17 cellular contexts compared by ENCODE assay signal in the genomic region with DNA sequence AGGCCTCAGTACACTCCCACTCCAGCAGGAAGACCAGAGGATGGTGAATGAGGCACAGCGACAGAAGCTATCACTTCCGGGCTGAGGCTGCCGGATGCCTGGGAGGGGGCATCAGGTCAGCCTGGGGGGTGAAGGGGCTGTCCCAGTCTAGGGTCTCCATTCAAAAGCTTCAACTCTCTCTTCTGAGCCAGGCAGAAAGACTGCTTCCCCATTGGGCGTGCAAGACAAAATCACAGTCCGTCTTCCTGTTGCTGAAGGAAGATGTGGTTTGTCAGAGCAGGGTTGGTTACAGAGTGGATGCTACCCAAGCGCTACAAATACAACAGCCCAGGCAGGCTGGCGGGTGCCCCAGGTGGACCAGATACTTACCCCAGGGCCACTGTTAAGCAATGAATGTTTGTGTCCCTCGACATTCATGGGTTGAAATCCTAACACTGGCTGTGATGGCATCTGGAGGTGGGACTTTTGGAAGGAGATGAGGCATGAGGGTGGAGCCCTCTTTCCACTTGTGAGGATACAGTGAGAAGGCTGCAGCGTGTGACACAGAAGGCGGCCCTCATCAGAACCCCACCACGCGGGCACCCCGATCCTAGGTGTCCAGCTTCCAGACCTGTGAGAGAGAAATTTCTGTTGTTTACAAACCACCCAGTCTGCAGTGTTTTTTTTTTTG. TPM values are rescaled to one million over a fixed set of nuclear protein-coding genes. Genes with fewer than 3 reads are reported as not detected.
DNase-seq lines count a peak whose midpoint lies in the region; FAIRE-seq and TF ChIP-seq lines count a peak whose summit lies in the region.
"Had no signal": no experiment of that assay in that cellular context is flagged by ENCODE, and none has a peak within 500 bp of the region (broad histone marks: within the 10 kb centered on the region; RNA-seq: fewer than 3 reads in every experiment).

No MANE protein-coding gene starts in this region.

- WGBS in small intestine, 3 donors, result 74 to 85% (median 79%) methylated on average over 13 of the region's 13 CpGs

- TF ChIP-seq CTCF in OCI-LY3 (IDR thresholded peaks at IDR 0.05; ENCODE audit: low read depth, low read length) (no peak), osteoblast (IDR thresholded peaks at IDR 0.05; ENCODE audit: extremely low read depth, low read depth, low read length) (no peak)

- no peak overlapping the region for H3K27ac ChIP-seq in OCI-LY3 (ENCODE audit: low read length)
- H3K27ac ChIP-seq in osteoblast (ENCODE audit: low read depth, low read length), result no peak overlapping the region
- no peak overlapping the region for H3K27ac ChIP-seq in small intestine (ENCODE audit: low read depth in 1 of 2, low read length in 1 of 2)
- H3K27ac ChIP-seq: 22Rv1, gastrocnemius medialis, stomach had no signal

- H2AFZ ChIP-seq in OCI-LY3 (ENCODE audit: low read depth, low read length), result peak overlapping the region; percentile 60
- no peak overlapping the region for H2AFZ ChIP-seq in osteoblast (ENCODE audit: low read length)

- H3K36me3 ChIP-seq in OCI-LY3 (replicated peaks; ENCODE audit: low read depth, low read length), result no peaks in the 10 kb centered on the region
- H3K36me3 ChIP-seq in osteoblast (ENCODE audit: insufficient read depth, low read length), result no peaks in the 10 kb centered on the region
- H3K36me3 ChIP-seq in small intestine (ENCODE audit: control insufficient read depth in 2 of 2, insufficient read depth in 2 of 2, low read length in 2 of 2), result no peaks in the 10 kb centered on the region
- H3K36me3 ChIP-seq: gastrocnemius medialis, stomach had no signal

- peak; percentile 20 for DNase-seq in SIG-M5 treated with dmso at 0.1 percent for 504 hours (lab: John Stamatoyannopoulos, UW; ENCODE audit: unreplicated experiment)
- DNase-seq in SIG-M5 (lab: John Stamatoyannopoulos, UW), result no peak
- DNase-seq in activated naive CD4-positive, alpha-beta T cell treated with anti-CD3 and anti-CD28 coated beads, Interleukin-2, amount 50 U/mL, for 16 hours, result peak; percentile 17
- peak; percentile 44 for DNase-seq in osteoblast (ENCODE audit: insufficient read length, low spot score, missing footprints)
- no peak for DNase-seq in NCI-H2107 treated with DMSO at 0.1 percent for 48 hours (lab: John Stamatoyannopoulos, UW; ENCODE audit: unreplicated experiment)
- DNase-seq in pons (ENCODE audit: low spot score), result no peak
- DNase-seq in small intestine, result no peak
- DNase-seq: dermis blood vessel endothelial cell; gastrocnemius medialis; NCI-H1694 treated with DMSO at 0.1 percent for 48 hours; NK-92 treated with Interleukin-12 subunit alpha and Interleukin-12 subunit beta, amount 100 ng/mL, for 24 hours; stomach had no signal

- no peaks in the 10 kb centered on the region for H4K20me1 ChIP-seq in OCI-LY3 (ENCODE audit: insufficient read depth, low read length)
- no peaks in the 10 kb centered on the region for H4K20me1 ChIP-seq in osteoblast (ENCODE audit: insufficient read depth, low read length)

- H3K9me3 ChIP-seq in OCI-LY3 (ENCODE audit: insufficient read depth, low read length) (no peaks in the 10 kb centered on the region), osteoblast (ENCODE audit: low read depth, low read length) (no peaks in the 10 kb centered on the region), small intestine (ENCODE audit: control insufficient read depth, low read depth) (no peaks in the 10 kb centered on the region)
- H3K9me3 ChIP-seq: gastrocnemius medialis, stomach had no signal

- H3K27me3 ChIP-seq in OCI-LY3 (ENCODE audit: low read depth, low read length) (peaks cover 7% of the 10 kb centered on the region; the same call in 1 of the 2 replicates), osteoblast (ENCODE audit: insufficient read depth, low read length) (no peaks in the 10 kb centered on the region), small intestine (ENCODE audit: control insufficient read depth in 2 of 2, insufficient read depth in 2 of 2, low read length in 2 of 2) (no peaks in the 10 kb centered on the region)
- H3K27me3 ChIP-seq: gastrocnemius medialis, stomach had no signal

- no peak overlapping the region for H3K9ac ChIP-seq in OCI-LY3 (ENCODE audit: low read length)

- H3K79me2 ChIP-seq in OCI-LY3 (ENCODE audit: low read length), result no peaks in the 10 kb centered on the region
- H3K79me2 ChIP-seq in osteoblast (ENCODE audit: insufficient read depth, low read length), result no peaks in the 10 kb centered on the region

- H3K4me1 ChIP-seq in OCI-LY3 (ENCODE audit: low read length) (peaks cover 24% of the 10 kb centered on the region), osteoblast (ENCODE audit: insufficient read depth, low read length) (peaks cover under 1% of the 10 kb centered on the region), small intestine (ENCODE audit: control insufficient read depth in 2 of 2, insufficient read depth in 1 of 2, low read depth in 1 of 2, low read length in 1 of 2) (no peaks in the 10 kb centered on the region)
- H3K4me1 ChIP-seq: gastrocnemius medialis, stomach had no signal

- FAIRE-seq in small intestine (lab: Jason Lieb, UNC), result no peak

- H3K4me3 ChIP-seq in OCI-LY3 (ENCODE audit: low read length) (no peak overlapping the region), osteoblast (ENCODE audit: insufficient read depth, low read length) (no peak overlapping the region), small intestine (ENCODE audit: low read depth in 1 of 2, low read length in 2 of 2) (no peak overlapping the region)
- H3K4me3 ChIP-seq: gastrocnemius medialis, stomach had no signal

- H3K4me2 ChIP-seq in OCI-LY3 (ENCODE audit: low read length) (peak overlapping the region; percentile 26), osteoblast (ENCODE audit: insufficient read depth, low read length) (no peak overlapping the region)

RNA-seq across cellular contexts. Expression of gene UPK3A, which starts 12.0 kb away (rescaled TPM):
- not detected in 2 replicates for total RNA-seq in osteoblast
- polyA plus RNA-seq in small intestine, result under 1 TPM in 1 of 3 donors, not detected in 2; 0.36 TPM
- total RNA-seq: dermis blood vessel endothelial cell, HT1080, kidney epithelial cell, neural crest cell had no signal

RNA-seq across cellular contexts. Expression of gene FAM118A, which starts 13.0 kb away (rescaled TPM):
- 21.7 and 23.9 TPM in 2 replicates for total RNA-seq in osteoblast
- 10 to 100 TPM in 2 of 3 donors, 1 to 10 TPM in 1; 4.5 to 31.6 (median 17.9) TPM for polyA plus RNA-seq in small intestine

RNA-seq across cellular contexts. Expression of gene KIAA0930, which starts 56.1 kb away (rescaled TPM):
- total RNA-seq in osteoblast, result 31.8 and 43.4 TPM in 2 replicates
- 10 to 100 TPM; 23.0 to 29.0 (median 28.9) TPM for polyA plus RNA-seq in small intestine

Comparison
In these comparisons a context has a peak if more than half of its experiments do, and no peak if none do; other contexts are left out.
1. DNase-seq: peak in SIG-M5 treated with dmso at 0.1 percent for 504 hours (single experiment), activated naive CD4-positive, alpha-beta T cell treated with anti-CD3 and anti-CD28 coated beads, Interleukin-2, amount 50 U/mL, for 16 hours (single experiment) and osteoblast (single experiment); none in SIG-M5 (single experiment), NCI-H2107 treated with DMSO at 0.1 percent for 48 hours (single experiment), pons (single experiment) and small intestine (single experiment).